ENCODE assay signal across 8 cellular contexts in the genomic region with DNA sequence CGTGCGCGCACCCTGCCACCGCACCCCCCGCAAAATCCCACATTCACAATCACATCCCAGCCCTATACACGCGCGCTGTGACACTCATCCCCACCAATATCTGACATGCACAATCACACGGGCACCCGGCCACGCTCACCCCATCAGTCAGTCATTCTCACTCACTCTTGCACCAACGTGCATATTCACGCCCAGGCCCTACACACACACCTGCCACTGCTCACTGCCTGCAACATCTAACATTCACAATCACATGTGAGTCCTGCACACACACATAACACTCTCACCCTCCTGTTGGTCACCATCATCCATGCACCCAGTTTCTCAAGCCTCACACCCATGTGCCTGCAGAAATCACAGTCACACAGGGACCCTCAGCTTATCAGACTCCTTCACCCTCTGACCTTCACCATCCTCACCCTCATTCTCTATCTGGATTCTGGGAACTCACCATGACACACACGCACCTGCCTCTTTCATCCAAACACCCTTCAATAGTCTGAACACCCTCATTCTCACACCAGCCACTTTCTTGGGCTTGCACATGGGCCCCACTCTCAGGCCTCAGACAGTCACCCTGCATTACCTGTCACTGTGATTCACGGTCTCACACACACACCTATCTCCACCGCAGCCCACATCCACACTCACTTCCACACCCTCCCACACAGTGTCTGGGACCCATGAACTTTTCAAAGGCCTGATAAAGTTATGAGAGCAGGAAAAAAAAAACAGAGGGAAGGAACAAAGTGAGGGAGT. TPM values are rescaled to one million over a fixed set of nuclear protein-coding genes. Genes with fewer than 3 reads are reported as not detected.
DNase-seq lines count a peak whose midpoint lies in the region; ATAC-seq, FAIRE-seq and TF ChIP-seq lines count a peak whose summit lies in the region.

No MANE protein-coding gene starts in this region.

- no peak for TF ChIP-seq CTCF in neural progenitor cell (IDR thresholded peaks at IDR 0.05)

- CTCF ChIA-PET in CD8-positive, alpha-beta memory T cell (lab: Charles Lee), result no interaction called here

- H3F3A ChIP-seq in neural progenitor cell (ENCODE audit: low read depth), result peaks cover 48% of the 10 kb centered on the region

- no peak for TF ChIP-seq POLR2A in H54 (IDR thresholded peaks at IDR 0.05; ENCODE audit: low read depth, low read length)

- POLR2A ChIA-PET in CD8-positive, alpha-beta memory T cell (lab: Charles Lee), result no interaction called here

- no peak overlapping the region for H3K4me3 ChIP-seq in CD8-positive, alpha-beta memory T cell (ENCODE audit: low read length)
- H3K4me3 ChIP-seq in neural progenitor cell, result no peak overlapping the region
- H3K4me3 ChIP-seq in Karpas-422 (ENCODE audit: low read length), result no peak overlapping the region

- H3K4me3 Mint-ChIP-seq in CD8-positive, alpha-beta memory T cell, result peak overlapping the region; percentile 61 to 85 (median 76)
- peak overlapping the region in 3 of 4 donors; percentile 72 to 89 (median 77) for H3K4me3 Mint-ChIP-seq in IgD-negative memory B cell
- peak overlapping the region; percentile 91 for H3K4me3 Mint-ChIP-seq in neural progenitor cell

- ATAC-seq in sciatic nerve, result no peak

- peaks cover 9 to 20% (median 11%) of the 10 kb centered on the region in 3 donors for H3K4me1 Mint-ChIP-seq in CD8-positive, alpha-beta memory T cell
- H3K4me1 Mint-ChIP-seq in IgD-negative memory B cell (peaks cover 5% of the 10 kb centered on the region in 3 donors), neural progenitor cell (peaks cover 7% of the 10 kb centered on the region)

- intact Hi-C loops in sciatic nerve (cut with DNase I), result no loop called here

- H3K4me2 ChIP-seq in neural progenitor cell (no peak overlapping the region), Karpas-422 (ENCODE audit: low read depth, low read length, poor library complexity, severe bottlenecking) (no peak overlapping the region)

- H3K9me2 ChIP-seq in Karpas-422 (replicated peaks; ENCODE audit: insufficient read depth, low read length), result no peaks in the 10 kb centered on the region

- peaks cover 9% of the 10 kb centered on the region for H3K27me3 ChIP-seq in CD8-positive, alpha-beta memory T cell (ENCODE audit: insufficient read depth, low read length, poor library complexity, severe bottlenecking)
- H3K27me3 ChIP-seq in neural progenitor cell, result no peaks in the 10 kb centered on the region
- H3K27me3 ChIP-seq in Karpas-422 (ENCODE audit: low read length), result no peaks in the 10 kb centered on the region

- no peaks in the 10 kb centered on the region for H3K36me3 ChIP-seq in CD8-positive, alpha-beta memory T cell (ENCODE audit: insufficient read depth, low read length)
- no peaks in the 10 kb centered on the region for H3K36me3 ChIP-seq in neural progenitor cell
- H3K36me3 ChIP-seq in Karpas-422 (ENCODE audit: insufficient read depth, low read length), result no peaks in the 10 kb centered on the region

- DNase-seq in CD8-positive, alpha-beta memory T cell, result no peak
- peak; percentile 54 for DNase-seq in cerebellum (ENCODE audit: low spot score)
- no peak for DNase-seq in neural progenitor cell (ENCODE audit: low spot score)
- DNase-seq in sciatic nerve (ENCODE audit: low spot score), result no peak
- DNase-seq in H54 (ENCODE audit: insufficient read length, low spot score), result no peak
- no peak for DNase-seq in Karpas-422
- DNase-seq in iPS-NIHi7 (ENCODE audit: extremely low spot score), result no peak

- peak overlapping the region in 5 of 8 donors; percentile 44 to 72 (median 47) for H3K27ac Mint-ChIP-seq in CD8-positive, alpha-beta memory T cell
- H3K27ac Mint-ChIP-seq in IgD-negative memory B cell (no peak overlapping the region), neural progenitor cell (peak overlapping the region; percentile 61)

- no peaks in the 10 kb centered on the region for H3K9me3 ChIP-seq in CD8-positive, alpha-beta memory T cell (ENCODE audit: low read length)
- no peaks in the 10 kb centered on the region for H3K9me3 ChIP-seq in neural progenitor cell (ENCODE audit: low read depth)
- no peaks in the 10 kb centered on the region for H3K9me3 ChIP-seq in Karpas-422 (ENCODE audit: low read length)

- H3K9ac ChIP-seq in neural progenitor cell, result no peak overlapping the region
- H3K9ac ChIP-seq in Karpas-422 (ENCODE audit: low read length), result no peak overlapping the region

- FAIRE-seq in H54 (lab: Jason Lieb, UNC), result no peak

- peaks cover 5% of the 10 kb centered on the region for H3K4me1 ChIP-seq in CD8-positive, alpha-beta memory T cell (ENCODE audit: insufficient read depth, low read length)
- H3K4me1 ChIP-seq in neural progenitor cell (peaks cover 5% of the 10 kb centered on the region), Karpas-422 (ENCODE audit: low read length) (no peaks in the 10 kb centered on the region)

- no peak overlapping the region for H2AFZ ChIP-seq in neural progenitor cell (replicated peaks)
- H2AFZ ChIP-seq in Karpas-422 (ENCODE audit: low read length), result no peak overlapping the region

- no peak overlapping the region for H3K27ac ChIP-seq in CD8-positive, alpha-beta memory T cell (ENCODE audit: low read depth, low read length)
- H3K27ac ChIP-seq in neural progenitor cell (no peak overlapping the region), Karpas-422 (ENCODE audit: low read length) (no peak overlapping the region)

- H4K20me1 ChIP-seq in neural progenitor cell (ENCODE audit: low read depth) (no peaks in the 10 kb centered on the region), Karpas-422 (ENCODE audit: insufficient read depth, low read depth, low read length) (no peaks in the 10 kb centered on the region)

- H3K79me2 ChIP-seq in neural progenitor cell (ENCODE audit: low read depth) (peaks cover 24% of the 10 kb centered on the region), Karpas-422 (ENCODE audit: low read length) (no peaks in the 10 kb centered on the region)

- H3K27me3 Mint-ChIP-seq in CD8-positive, alpha-beta memory T cell, result peaks cover 21 to 32% of the 10 kb centered on the region in 2 donors
- H3K27me3 Mint-ChIP-seq in IgD-negative memory B cell (peaks cover 20% of the 10 kb centered on the region), neural progenitor cell (ENCODE audit: insufficient read depth, low read depth) (peaks cover 9% of the 10 kb centered on the region)

- H3K36me3 Mint-ChIP-seq in CD8-positive, alpha-beta memory T cell, result peaks cover 0 to 2% (median 0%) of the 10 kb centered on the region in 3 donors
- H3K36me3 Mint-ChIP-seq in IgD-negative memory B cell (peaks cover 1% of the 10 kb centered on the region), neural progenitor cell (peaks cover 3% of the 10 kb centered on the region)

- H3K9me3 Mint-ChIP-seq in CD8-positive, alpha-beta memory T cell, result no peaks in the 10 kb centered on the region
- peaks cover 0 to 2% (median 0%) of the 10 kb centered on the region in 3 donors for H3K9me3 Mint-ChIP-seq in IgD-negative memory B cell
- no peaks in the 10 kb centered on the region for H3K9me3 Mint-ChIP-seq in neural progenitor cell

RNA-seq across cellular contexts. Expression of gene ATP9A, which starts 0.7 kb away (rescaled TPM):
- total RNA-seq in CD8-positive, alpha-beta memory T cell, result 1 to 10 TPM; 2.0 to 2.3 TPM
- polyA plus RNA-seq in CD8-positive, alpha-beta memory T cell, result 0.46 TPM
- 0.20 TPM for polyA plus RNA-seq in IgD-negative memory B cell
- total RNA-seq in cerebellum, result 194 TPM
- total RNA-seq in neural progenitor cell (ENCODE audit: low replicate concordance), result 17.6 and 18.2 TPM in 2 replicates
- total RNA-seq in sciatic nerve, result 42.8 TPM
- total RNA-seq in Karpas-422 (2014; rRNA removed; shearing (Covaris generic); ENCODE audit: low replicate concordance), result 0.04 and 0.19 TPM in 2 replicates

RNA-seq across cellular contexts. Expression of gene SALL4, which starts 33.4 kb away (rescaled TPM):
- under 1 TPM in 1 of 2 experiments, not detected in 1; 0.11 TPM for total RNA-seq in CD8-positive, alpha-beta memory T cell
- not detected for polyA plus RNA-seq in CD8-positive, alpha-beta memory T cell
- not detected for polyA plus RNA-seq in IgD-negative memory B cell
- total RNA-seq in cerebellum (2.3 TPM), neural progenitor cell (ENCODE audit: low replicate concordance) (219 and 274 TPM in 2 replicates), sciatic nerve (2.6 TPM)
- 0.07 TPM in 1 of 2 replicates, not detected in the other for total RNA-seq in Karpas-422 (2014; rRNA removed; shearing (Covaris generic); ENCODE audit: low replicate concordance)

Comparison
In these comparisons a context has a peak if more than half of its experiments do, and no peak if none do; other contexts are left out.
1. H3K27ac Mint-ChIP-seq: peak in CD8-positive, alpha-beta memory T cell (5 of 8) and neural progenitor cell (single experiment); none in IgD-negative memory B cell (0 of 3).
2. RNA of gene SALL4, which starts 33.4 kb away (total RNA-seq): 219 to 274 TPM in neural progenitor cell; 2.6 TPM in sciatic nerve (single experiment), 2.3 TPM in cerebellum (single experiment), 0.11 TPM in CD8-positive, alpha-beta memory T cell and 0.07 TPM in Karpas-422; every median in the first group is over 10 times any median in the second.
3. Peak in every context shown above with its lines, with median percentiles within 50 percentile points of each other: H3K4me3 Mint-ChIP-seq.